Comparison of ENCODE assay signal across 1 cellular context in genomic region chr11:133443361-133443760, GRCh38.
TF ChIP-seq lines count a peak whose summit lies in the region.

No MANE protein-coding gene starts in this region.

TF ChIP-seq in H1, 55 proteins besides CTCF, POLR2A, EP300 and RAD21:
- TF ChIP-seq TAF1 (IDR thresholded peaks at IDR 0.05; ENCODE audit: low read depth, low read length), result no peak
- no peak for TF ChIP-seq FOSL1 (IDR thresholded peaks at IDR 0.05; ENCODE audit: insufficient read depth, low read depth, low read length)
- TF ChIP-seq RNF2 (IDR thresholded peaks at IDR 0.05; ENCODE audit: borderline replicate concordance, low read depth, low read length, missing control alignments, poor library complexity, severe bottlenecking), result no peak
- no peak for TF ChIP-seq CBX8 (IDR thresholded peaks at IDR 0.05; ENCODE audit: borderline replicate concordance, low read depth, low read length)
- TF ChIP-seq SP1 (IDR thresholded peaks at IDR 0.05; ENCODE audit: low read depth, low read length), result no peak
- TF ChIP-seq ASH2L (IDR thresholded peaks at IDR 0.05; ENCODE audit: low read length), result no peak
- TF ChIP-seq MAFK (IDR thresholded peaks at IDR 0.05; ENCODE audit: low read depth, low read length), result no peak
